10 cellular contexts compared by ENCODE assay signal in genomic region chr16:68227850-68228553, GRCh38. TPM values are rescaled to one million over a fixed set of nuclear protein-coding genes. Genes with fewer than 3 reads are reported as not detected.
A peak's percentile ranks its signal among the peaks of the same experiment; 100 is the strongest.
DNase-seq lines count a peak whose midpoint lies in the region; ATAC-seq and TF ChIP-seq lines count a peak whose summit lies in the region.
"Had no signal": no experiment of that assay in that cellular context is flagged by ENCODE, and none has a peak within 500 bp of the region (broad histone marks: within the 10 kb centered on the region; RNA-seq: fewer than 3 reads in every experiment).

No MANE protein-coding gene starts in this region.

- no peak overlapping the region for H3K4me3 ChIP-seq in colonic mucosa

- peaks cover 4% of the 10 kb centered on the region for H3K36me3 ChIP-seq in colonic mucosa

- H3K27me3 ChIP-seq in colonic mucosa = no peaks in the 10 kb centered on the region

- H3K4me1 ChIP-seq in colonic mucosa = no peaks in the 10 kb centered on the region

- no peak for ATAC-seq in sciatic nerve
- no peak for ATAC-seq in GM19023 (IDR thresholded peaks at IDR 0.05; ENCODE audit: unreplicated experiment)

- H3K9ac ChIP-seq in colonic mucosa (ENCODE audit: low read depth in 2 of 2, low read length in 2 of 2) = peak overlapping the region in 1 of 2 donors; percentile 23

- peak; percentile 31 for DNase-seq in NCI-H2029 treated with DMSO at 0.1 percent for 48 hours (lab: John Stamatoyannopoulos, UW)
- no peak for DNase-seq in NCI-H2029 (lab: John Stamatoyannopoulos, UW)
- peak; percentile 13 to 50 for DNase-seq in Kasumi-1 (lab: John Stamatoyannopoulos, UW)
- no peak for DNase-seq in colonic mucosa
- DNase-seq in sciatic nerve (ENCODE audit: low spot score) = peak; percentile 49
- no peak for DNase-seq in NCI-H2081 treated with DMSO at 0.1 percent for 48 hours (lab: John Stamatoyannopoulos, UW)
- DNase-seq in COLO829 (ENCODE audit: low spot score) = no peak
- DNase-seq: WERI-Rb-1 had no signal

- intact Hi-C loops in colonic mucosa (cut with DNase I) = loop anchor here (5.0 kb wide), 1 partner anchor 136 kb away; no protein-coding TSS in a partner anchor
- intact Hi-C loops in sciatic nerve (cut with DNase I) = no loop called here

- TF ChIP-seq CTCF in colonic mucosa (IDR thresholded peaks at IDR 0.05) = no peak

- no peaks in the 10 kb centered on the region for H3K9me3 ChIP-seq in colonic mucosa

- peak overlapping the region; percentile 3 for H3K27ac ChIP-seq in colonic mucosa
- H3K27ac ChIP-seq: WERI-Rb-1 had no signal

RNA-seq across cellular contexts. Expression of gene ESRP2, which starts 7.9 kb away (rescaled TPM):
- total RNA-seq in colonic mucosa (100 to 1,000 TPM in 1 of 2 donors, 10 to 100 TPM in 1; 76.6 to 119 TPM), sciatic nerve (0.36 TPM)
- total RNA-seq: M059J had no signal

RNA-seq across cellular contexts. Expression of gene PLA2G15, which starts 17.2 kb away (rescaled TPM):
- 10 to 100 TPM; 11.6 to 13.9 TPM for total RNA-seq in colonic mucosa
- 17.4 TPM for total RNA-seq in sciatic nerve

RNA-seq across cellular contexts. Expression of gene SLC7A6, which starts 36.3 kb away (rescaled TPM):
- total RNA-seq in colonic mucosa (10 to 100 TPM; 22.0 to 42.2 TPM), sciatic nerve (75.5 TPM)

Comparison
In these comparisons a context has a peak if more than half of its experiments do, and no peak if none do; other contexts are left out.
1. DNase-seq: peak in NCI-H2029 treated with DMSO at 0.1 percent for 48 hours (single experiment), Kasumi-1 (2 of 2) and sciatic nerve (single experiment); none in NCI-H2029 (single experiment), colonic mucosa (single experiment), NCI-H2081 treated with DMSO at 0.1 percent for 48 hours (single experiment) and COLO829 (single experiment).
2. RNA of gene ESRP2, which starts 7.9 kb away (total RNA-seq): 76.6 to 119 TPM in colonic mucosa; 0.36 TPM in sciatic nerve (single experiment); every median in the first group is over 10 times any median in the second.